12 cellular contexts compared by ENCODE assay signal in the genomic region with DNA sequence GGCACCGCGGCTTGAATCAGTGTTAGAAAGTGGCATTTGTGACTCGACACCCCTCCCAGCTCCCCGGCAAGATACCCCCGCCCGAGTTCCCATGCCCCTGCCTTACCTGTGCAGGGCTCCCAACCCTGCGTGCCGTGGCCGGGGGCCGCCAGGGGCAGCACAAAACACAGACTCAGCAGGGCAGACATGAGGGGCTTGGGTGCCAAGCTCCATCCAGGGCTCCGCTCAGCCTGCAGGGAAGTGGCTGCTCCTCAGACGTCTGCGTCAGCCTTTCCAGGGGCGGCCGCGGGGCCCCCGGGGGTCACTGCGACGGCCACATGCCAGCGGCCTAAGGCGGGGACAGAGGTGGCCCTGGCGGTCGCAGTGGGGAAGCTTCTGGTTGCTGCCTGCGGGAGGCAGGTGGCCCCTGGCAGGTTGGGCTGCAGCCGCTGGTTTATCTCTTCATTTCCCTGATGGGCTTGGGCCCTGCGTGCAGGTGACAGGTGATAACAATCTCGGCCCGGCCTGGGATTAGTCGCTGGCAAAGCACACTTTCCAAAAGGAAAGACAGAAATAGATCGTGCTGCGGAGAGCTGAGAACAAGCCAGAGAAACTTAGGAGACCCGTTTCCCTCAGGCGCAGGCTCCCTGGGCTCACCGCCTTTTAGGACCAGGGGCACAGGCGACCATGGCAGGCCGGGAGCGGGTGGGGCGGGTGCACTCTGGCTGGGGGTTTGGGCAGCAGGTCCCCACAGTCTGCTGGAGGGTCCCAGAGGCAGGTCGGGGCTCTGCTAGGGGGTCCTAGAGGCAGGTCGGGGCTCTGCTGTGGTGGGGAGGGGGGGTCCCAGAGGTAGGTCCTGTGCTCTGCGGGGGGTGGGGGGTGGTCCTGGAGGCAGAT. TPM values are rescaled to one million over a fixed set of nuclear protein-coding genes. Genes with fewer than 3 reads are reported as not detected.
A peak's percentile ranks its signal among the peaks of the same experiment; 100 is the strongest.
DNase-seq lines count a peak whose midpoint lies in the region; ATAC-seq, FAIRE-seq and TF ChIP-seq lines count a peak whose summit lies in the region.
"Had no signal": no experiment of that assay in that cellular context is flagged by ENCODE, and none has a peak within 500 bp of the region (broad histone marks: within the 10 kb centered on the region; RNA-seq: fewer than 3 reads in every experiment).

Gene TSPEAR (minus strand): TSS at position 246 of the 876 bp plus-strand sequence. CDS start 58 bp downstream, at position 188.

- DNase-seq in CD4-positive, alpha-beta memory T cell = peak in 1 of 5 donors; percentile 6
- no peak for DNase-seq in RWPE2 (ENCODE audit: low spot score)
- DNase-seq in kidney = peak; percentile 66
- no peak for DNase-seq in activated CD4-positive, alpha-beta T cell treated with anti-CD3 and anti-CD28 coated beads, Interleukin-2, amount 50 U/mL, for 4 hours
- DNase-seq: activated B cell treated with CpG ODN at 0.5 μM for 24 hours, DND-41, NCI-H82 had no signal

- TF ChIP-seq CTCF in RWPE2 (IDR thresholded peaks at IDR 0.05; ENCODE audit: poor library complexity, severe bottlenecking) (no peak), kidney (IDR thresholded peaks at IDR 0.05; ENCODE audit: borderline replicate concordance, extremely low read depth, insufficient read depth) (no peak)

- peaks cover 0 to 5% (median 2%) of the 10 kb centered on the region in 8 donors for H3K9me3 Mint-ChIP-seq in CD4-positive, alpha-beta memory T cell

- H3K36me3 ChIP-seq in CD4-positive, alpha-beta memory T cell (ENCODE audit: insufficient read depth, low read length) = no peaks in the 10 kb centered on the region
- H3K36me3 ChIP-seq in HUES6 (ENCODE audit: control insufficient read depth, insufficient read depth, low read length) = no peaks in the 10 kb centered on the region
- no peaks in the 10 kb centered on the region for H3K36me3 ChIP-seq in RWPE2 (ENCODE audit: low read depth)
- H3K36me3 ChIP-seq in kidney (ENCODE audit: control insufficient read depth in 1 of 2, insufficient read depth in 2 of 2, low read length in 2 of 2) = no peaks in the 10 kb centered on the region
- H3K36me3 ChIP-seq: uterus had no signal

- H3K27ac Mint-ChIP-seq in CD4-positive, alpha-beta memory T cell = no peak within 1 kb of the TSS
- H3K27ac Mint-ChIP-seq: activated B cell treated with CpG ODN at 0.5 μM for 24 hours had no signal

- H3K4me3 ChIP-seq in CD4-positive, alpha-beta memory T cell (ENCODE audit: low read length in 2 of 2) = no peak within 1 kb of the TSS
- H3K4me3 ChIP-seq in HUES6 (ENCODE audit: low read depth, low read length) (peak within 1 kb of the TSS; percentile 64), RWPE2 (ENCODE audit: severe bottlenecking) (no peak within 1 kb of the TSS), kidney (ENCODE audit: low read length in 2 of 2) (no peak within 1 kb of the TSS)
- H3K4me3 ChIP-seq: uterus had no signal

- no peak within 1 kb of the TSS for H3K27ac ChIP-seq in CD4-positive, alpha-beta memory T cell (ENCODE audit: low read depth, low read length)
- no peak within 1 kb of the TSS for H3K27ac ChIP-seq in HUES6 (ENCODE audit: low read depth, low read length)
- no peak within 1 kb of the TSS for H3K27ac ChIP-seq in RWPE2 (ENCODE audit: poor library complexity, severe bottlenecking)
- no peak within 1 kb of the TSS for H3K27ac ChIP-seq in kidney (ENCODE audit: low read depth in 2 of 2, low read length in 2 of 2)
- H3K27ac ChIP-seq: uterus had no signal

- H3K9me3 ChIP-seq in CD4-positive, alpha-beta memory T cell (ENCODE audit: control insufficient read depth in 1 of 2, low read length in 2 of 2) = no peaks in the 10 kb centered on the region
- H3K9me3 ChIP-seq in HUES6 (ENCODE audit: control insufficient read depth, insufficient read depth, low read depth, low read length) = no peaks in the 10 kb centered on the region
- H3K9me3 ChIP-seq in RWPE2 (ENCODE audit: severe bottlenecking) = peaks cover 2% of the 10 kb centered on the region
- H3K9me3 ChIP-seq in kidney (ENCODE audit: control insufficient read depth in 1 of 2, low read length in 2 of 2) = no peaks in the 10 kb centered on the region
- H3K9me3 ChIP-seq: uterus had no signal

- ATAC-seq in RWPE2 (ENCODE audit: low read depth) (peak; percentile 13; the same call in 2 of the 3 replicates), GM18907 (IDR thresholded peaks at IDR 0.05; ENCODE audit: unreplicated experiment) (no peak), GM21367 (IDR thresholded peaks at IDR 0.05; ENCODE audit: unreplicated experiment) (no peak), GM21381 (IDR thresholded peaks at IDR 0.05; ENCODE audit: unreplicated experiment) (no peak)

- H3K36me3 Mint-ChIP-seq in CD4-positive, alpha-beta memory T cell = no peaks in the 10 kb centered on the region

- no peak for FAIRE-seq in kidney (lab: Jason Lieb, UNC)

- peaks cover 39% of the 10 kb centered on the region for H3K4me1 ChIP-seq in CD4-positive, alpha-beta memory T cell (ENCODE audit: insufficient read depth, low read length)
- peaks cover 50% of the 10 kb centered on the region for H3K4me1 ChIP-seq in HUES6 (ENCODE audit: control insufficient read depth, insufficient read depth, low read length)
- peaks cover 9% of the 10 kb centered on the region for H3K4me1 ChIP-seq in RWPE2 (ENCODE audit: insufficient read depth, poor library complexity, severe bottlenecking)
- H3K4me1 ChIP-seq in kidney (ENCODE audit: control insufficient read depth in 1 of 2, insufficient read depth in 1 of 2, low read depth in 1 of 2, low read length in 2 of 2) = no peaks in the 10 kb centered on the region
- H3K4me1 ChIP-seq: uterus had no signal

- peaks cover 61% of the 10 kb centered on the region for H3K27me3 ChIP-seq in CD4-positive, alpha-beta memory T cell (ENCODE audit: insufficient read depth, low read length)
- H3K27me3 ChIP-seq in HUES6 (ENCODE audit: control insufficient read depth, insufficient read depth, low read length) = peaks cover 84% of the 10 kb centered on the region
- H3K27me3 ChIP-seq in RWPE2 (ENCODE audit: insufficient read depth, poor library complexity, severe bottlenecking) = peaks cover 78% of the 10 kb centered on the region

- H3K4me3 Mint-ChIP-seq in CD4-positive, alpha-beta memory T cell = peak within 1 kb of the TSS in 7 of 8 donors; percentile 72 to 89 (median 81)
- H3K4me3 Mint-ChIP-seq: activated B cell treated with CpG ODN at 0.5 μM for 24 hours had no signal

- intact Hi-C loops in CD4-positive, alpha-beta memory T cell (cut with micrococcal nuclease) = loop anchor here (1.0 to 2.0 kb wide), 2 partner anchors 12 to 55 kb away; partner anchors contain the start of gene KRTAP12-3
- intact Hi-C loops in kidney (cut with DNase I) = no loop called here

- H3K27me3 Mint-ChIP-seq in CD4-positive, alpha-beta memory T cell = peaks cover 57 to 63% of the 10 kb centered on the region in 2 donors

- peak within 1 kb of the TSS; percentile 67 for H3K9ac ChIP-seq in HUES6 (ENCODE audit: low read length)
- H3K9ac ChIP-seq in kidney (ENCODE audit: low read length in 2 of 2) = no peak within 1 kb of the TSS

- H3K4me1 Mint-ChIP-seq in CD4-positive, alpha-beta memory T cell = peaks cover 22 to 52% (median 37%) of the 10 kb centered on the region in 4 donors

- POLR2A ChIA-PET in CD4-positive, alpha-beta memory T cell (lab: Charles Lee; ENCODE audit: partially characterized antibody) = interaction anchor here (0.7 to 1.2 kb wide), 5 partner anchors 54 to 172 kb away, joined by 3 to 4 read pairs (median 3); partner anchors contain the start of gene KRTAP12-3

- CTCF ChIA-PET in CD4-positive, alpha-beta memory T cell (lab: Charles Lee; ENCODE audit: partially characterized antibody) = interaction anchor here (0.7 to 0.8 kb wide), 2 partner anchors 164 to 199 kb away, joined by 3 read pairs; no protein-coding TSS in a partner anchor

RNA-seq across cellular contexts. Expression of gene TSPEAR, which starts in this region (rescaled TPM):
- total RNA-seq in CD4-positive, alpha-beta memory T cell = not detected
- polyA plus RNA-seq in CD4-positive, alpha-beta memory T cell = under 1 TPM in 1 of 2 donors, not detected in 1; 0.07 TPM
- 0.22 TPM for total RNA-seq in kidney
- polyA plus RNA-seq in kidney (ENCODE audit: insufficient read depth, low read depth, low replicate concordance) = 0.09 TPM
- total RNA-seq: activated B cell treated with CpG ODN at 0.5 μM for 24 hours had no signal

Comparison
In these comparisons a context has a peak if more than half of its experiments do, and no peak if none do; other contexts are left out.
1. Peak in DNase-seq in kidney; RNA of the gene not detected or under 1 TPM.